Comparison of ENCODE assay signal across 6 cellular contexts in the genomic region with DNA sequence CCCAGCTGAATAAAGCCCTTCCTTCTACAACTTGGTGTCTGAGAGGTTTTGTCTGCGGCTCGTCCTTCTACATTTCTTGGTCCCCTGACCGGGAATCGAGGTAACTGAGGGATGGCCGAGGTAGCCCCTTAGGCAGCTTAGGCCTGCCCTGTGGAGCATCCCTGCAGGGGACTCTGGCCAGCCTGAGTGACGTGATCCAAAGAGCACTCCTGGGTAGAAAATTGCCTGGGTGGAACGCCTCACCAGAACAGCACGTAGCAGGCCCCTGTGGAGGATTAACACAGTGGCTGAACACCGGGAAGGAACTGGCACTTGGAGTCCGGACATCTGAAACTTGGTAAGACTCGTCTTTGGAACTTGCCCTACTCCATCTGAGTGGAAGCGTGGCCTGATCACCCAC.
DNase-seq lines count a peak whose midpoint lies in the region; ATAC-seq, FAIRE-seq and TF ChIP-seq lines count a peak whose summit lies in the region.
"Not testable (repeated sequence)": the region's sequence is repeated elsewhere in the genome, so short reads cannot be mapped to it uniquely, and the experiment has no call there.

No MANE protein-coding gene starts in this region.

- not testable (repeated sequence) for H3K36me3 Mint-ChIP-seq in neural progenitor cell

- not testable (repeated sequence) for TF ChIP-seq CTCF in GM12878 (IDR thresholded peaks at IDR 0.05 in 2 of 3, conservative IDR thresholded peaks at IDR 0.05 in 1 of 3; ENCODE audit: control insufficient read depth in 2 of 3, extremely low read depth in 1 of 3, insufficient read depth in 1 of 3, low read depth in 3 of 3, low read length in 3 of 3); epithelial cell of proximal tubule (conservative IDR thresholded peaks at IDR 0.05; ENCODE audit: low read depth, low read length); right lobe of liver (IDR thresholded peaks at IDR 0.05); neural progenitor cell (IDR thresholded peaks at IDR 0.05)

- H3K79me2 ChIP-seq in GM12878 (ENCODE audit: control insufficient read depth, insufficient read depth, low read length); neural progenitor cell (ENCODE audit: low read depth): not testable (repeated sequence)

- BruUV-seq in GM12878 (replicated peaks; lab: Mats Ljungman, UMichigan) = TSS peak; percentile 82

- not testable (repeated sequence) for H3K4me3 ChIP-seq in GM12878, neural progenitor cell
- H3K4me3 ChIP-seq in epithelial cell of proximal tubule (ENCODE audit: low read depth, low read length) (peak overlapping the region; percentile 76), right lobe of liver (peak overlapping the region in 2 of 3 donors; percentile 0 to 3)

- not testable (repeated sequence) for H3K27me3 Mint-ChIP-seq in neural progenitor cell (ENCODE audit: insufficient read depth, low read depth)

- not testable (repeated sequence) for H4K20me1 ChIP-seq in GM12878 (ENCODE audit: control insufficient read depth, insufficient read depth); neural progenitor cell (ENCODE audit: low read depth)

- RAD21 ChIA-PET in GM12878 (lab: Charles Lee; ENCODE audit: unreplicated experiment) = interaction anchor here (1.6 to 1.8 kb wide), 2 partner anchors 57 to 60 kb away, joined by 3 to 6 read pairs; no protein-coding TSS in a partner anchor

- H3K27me3 ChIP-seq in GM12878 (replicated peaks in 1 of 2; ENCODE audit: control insufficient read depth in 2 of 2, insufficient read depth in 2 of 2, low read length in 1 of 2); right lobe of liver; neural progenitor cell: not testable (repeated sequence)

- H3K36me3 ChIP-seq in GM12878 (ENCODE audit: control insufficient read depth in 2 of 2, insufficient read depth in 2 of 2, low read length in 1 of 2); right lobe of liver; neural progenitor cell: not testable (repeated sequence)

- H3K4me3 Mint-ChIP-seq in neural progenitor cell = peak overlapping the region; percentile 41

- H3K27ac Mint-ChIP-seq in neural progenitor cell = peak overlapping the region; percentile 90

- TF ChIP-seq POLR2A in GM12878 (IDR thresholded peaks at IDR 0.05; ENCODE audit: low read depth, low read length); right lobe of liver (IDR thresholded peaks at IDR 0.05): not testable (repeated sequence)

- not testable (repeated sequence) for FAIRE-seq in GM12878 (lab: Jason Lieb, UNC)

- TF ChIP-seq RAD21 in GM12878 (IDR thresholded peaks at IDR 0.05; ENCODE audit: insufficient read depth, low read depth, low read length) = not testable (repeated sequence)

- not testable (repeated sequence) for H2AFZ ChIP-seq in GM12878 (ENCODE audit: control insufficient read depth, low read depth, low read length)
- peak overlapping the region; percentile 26 for H2AFZ ChIP-seq in neural progenitor cell (replicated peaks)

- CTCF ChIA-PET in GM12878 (lab: Yijun Ruan, JAX) = interaction anchor here (2.5 kb wide), 1 partner anchor 61 kb away, joined by 11 read pairs; no protein-coding TSS in a partner anchor

- not testable (repeated sequence) for H3K9me3 ChIP-seq in GM12878 (replicated peaks; ENCODE audit: control insufficient read depth, insufficient read depth, low read length); right lobe of liver; neural progenitor cell (ENCODE audit: low read depth)

- not testable (repeated sequence) for H3K9ac ChIP-seq in GM12878 (ENCODE audit: control insufficient read depth, insufficient read depth, low read length); neural progenitor cell

- H3F3A ChIP-seq in neural progenitor cell (ENCODE audit: low read depth) = not testable (repeated sequence)

- intact Hi-C loops in GM12878 (cut with micrococcal nuclease; ENCODE audit: unreplicated experiment) = loop anchor here (1.0 kb wide), 1 partner anchor 57 kb away; no protein-coding TSS in a partner anchor
- intact Hi-C loops in right lobe of liver (cut with DNase I) = not testable (repeated sequence)

- H3K27ac ChIP-seq in GM12878 (ENCODE audit: control insufficient read depth, insufficient read depth); neural progenitor cell: not testable (repeated sequence)
- peak overlapping the region in 2 of 3 donors; percentile 57 to 61 for H3K27ac ChIP-seq in right lobe of liver

- 34% methylated on average over 12 of the region's 12 CpGs for WGBS in GM12878 (ENCODE audit: insufficient coverage, insufficient replicate concordance, low lambda C conversion rate, missing lambda C conversion rate)
- WGBS in right lobe of liver (ENCODE audit: insufficient coverage, low coverage, low lambda C conversion rate, missing lambda C conversion rate) = 67% methylated on average over 9 of the region's 12 CpGs

- in situ Hi-C loops in GM12878 (cut with MboI) = loop anchor here (25.0 kb wide), 1 partner anchor 1190 kb away; the partner anchor contains the start of gene RASGRP3

- SMC1A ChIA-PET in GM12878 (lab: Charles Lee; ENCODE audit: uncharacterized antibody, unreplicated experiment) = interaction anchor here (0.7 to 0.9 kb wide), 2 partner anchors 8 to 737 kb away, joined by 3 read pairs; no protein-coding TSS in a partner anchor

- H3K4me2 ChIP-seq in GM12878 (ENCODE audit: control insufficient read depth, insufficient read depth); neural progenitor cell: not testable (repeated sequence)

- POLR2A ChIA-PET in GM12878 (lab: Charles Lee) = not testable (repeated sequence)

- not testable (repeated sequence) for H3K4me1 Mint-ChIP-seq in neural progenitor cell

- not testable (repeated sequence) for TF ChIP-seq EP300 in GM12878 (IDR thresholded peaks at IDR 0.05; ENCODE audit: borderline replicate concordance in 1 of 2, control insufficient read depth in 1 of 2, low read depth in 2 of 2, low read length in 2 of 2)

- DNase-seq in GM12878 (ENCODE audit: low read depth, low spot score); neural progenitor cell (ENCODE audit: low spot score): not testable (repeated sequence)
- peak; percentile 49 for DNase-seq in epithelial cell of proximal tubule (ENCODE audit: low read depth)
- peak; percentile 87 for DNase-seq in kidney tubule cell (ENCODE audit: low spot score)
- DNase-seq in right lobe of liver = peak in 1 of 3 donors; percentile 60

- H3K9me3 Mint-ChIP-seq in neural progenitor cell = not testable (repeated sequence)

- ATAC-seq in HG03432 (IDR thresholded peaks at IDR 0.05; ENCODE audit: unreplicated experiment) (peak; percentile 44), GM12878 (peak; percentile 58), right lobe of liver (peak in 3 of 4 donors; percentile 51 to 78 (median 77))

- not testable (repeated sequence) for H3K4me1 ChIP-seq in GM12878 (ENCODE audit: control insufficient read depth, insufficient read depth, low read length); right lobe of liver; neural progenitor cell

TF ChIP-seq in GM12878, 131 proteins besides CTCF, POLR2A, EP300 and RAD21:
- TF ChIP-seq NKRF (conservative IDR thresholded peaks at IDR 0.05) (0 out of 2 replicates have a peak, but pooled peaks have one; percentile 16), MTA2 (IDR thresholded peaks at IDR 0.05; ENCODE audit: low read depth) (0 out of 2 replicates have a peak, but pooled peaks have one; percentile 9), IKZF1 (conservative IDR thresholded peaks at IDR 0.05) (0 out of 2 replicates have a peak, but pooled peaks have one; percentile 54), MLLT1 (IDR thresholded peaks at IDR 0.05) (peak; percentile 90), SMARCA5 (IDR thresholded peaks at IDR 0.05) (0 out of 2 replicates have a peak, but pooled peaks have one; percentile 19)
